Comparison of ENCODE assay signal across 25 cellular contexts in the genomic region with DNA sequence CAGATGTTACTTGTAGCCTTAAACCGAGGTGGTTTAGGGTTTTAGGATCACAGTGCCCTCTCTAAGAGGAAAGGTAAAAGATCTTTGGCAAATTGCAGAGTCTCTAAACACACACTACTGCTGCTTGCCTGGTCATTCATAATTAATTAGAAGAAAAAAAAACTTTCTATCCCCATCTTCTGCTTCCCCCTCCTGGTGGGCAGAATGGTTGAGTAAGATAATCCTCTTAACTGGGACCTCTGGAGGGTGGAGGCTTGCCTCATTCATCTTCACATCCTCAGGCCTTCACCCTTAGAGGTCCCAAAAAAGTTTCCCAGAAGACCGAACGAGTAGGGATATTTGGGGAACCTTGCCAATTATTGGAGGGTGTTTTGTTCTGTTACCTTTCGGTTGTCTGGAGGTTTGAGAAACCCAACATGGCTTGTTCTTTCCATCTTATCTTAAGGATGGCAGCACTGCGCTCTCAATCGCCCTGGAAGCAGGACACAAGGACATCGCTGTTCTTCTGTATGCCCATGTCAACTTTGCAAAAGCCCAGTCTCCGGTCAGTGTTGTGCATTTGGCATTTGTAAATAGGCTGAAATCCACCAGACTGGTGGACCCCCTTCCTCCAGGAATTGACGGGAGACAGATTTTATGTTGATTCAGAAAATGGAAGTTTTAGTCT.
DNase-seq lines count a peak whose midpoint lies in the region; ATAC-seq and TF ChIP-seq lines count a peak whose summit lies in the region.
"Had no signal": no experiment of that assay in that cellular context is flagged by ENCODE, and none has a peak within 500 bp of the region (broad histone marks: within the 10 kb centered on the region; RNA-seq: fewer than 3 reads in every experiment).

No MANE protein-coding gene starts in this region.

- WGBS in gastroesophageal sphincter (ENCODE audit: low coverage in 1 of 2), 2 donors = 88 to 93% methylated on average over 3 to 9 of the region's 9 CpGs
- 60 to 69% (median 67%) methylated on average over 9 of the region's 9 CpGs for WGBS in psoas muscle, 3 donors

- CTCF ChIA-PET in activated naive CD4-positive, alpha-beta T cell treated with anti-CD3 and anti-CD28 coated beads, Interleukin-2, amount 10 ng/mL, durations not matched to agents 7 days and 5 days (lab: Charles Lee) = no interaction called here

- H3K27me3 ChIP-seq in gastroesophageal sphincter (no peaks in the 10 kb centered on the region), psoas muscle (ENCODE audit: insufficient read depth in 3 of 3, low read length in 2 of 3) (no peaks in the 10 kb centered on the region)
- H3K27me3 ChIP-seq: brain microvascular endothelial cell, colonic mucosa, left lung, spleen had no signal

- no peak for TF ChIP-seq EP300 in gastroesophageal sphincter (IDR thresholded peaks at IDR 0.05)

- no peak for TF ChIP-seq POLR2A in gastroesophageal sphincter (IDR thresholded peaks at IDR 0.05)

- no peak for TF ChIP-seq CTCF in gastroesophageal sphincter (IDR thresholded peaks at IDR 0.05)
- TF ChIP-seq CTCF in psoas muscle (IDR thresholded peaks at IDR 0.05) = no peak

- H3K27me3 Mint-ChIP-seq in activated naive CD4-positive, alpha-beta T cell treated with anti-CD3 and anti-CD28 coated beads, Interleukin-2, amount 10 ng/mL, durations not matched to agents 7 days and 5 days = no peaks in the 10 kb centered on the region
- H3K27me3 Mint-ChIP-seq: activated naive CD8-positive, alpha-beta T cell treated with anti-CD3 and anti-CD28 coated beads, Interleukin-2, amount 10 ng/mL, durations not matched to agents 7 days and 5 days had no signal

- DNase-seq in left ventricle myocardium superior (no peak), Right ventricle myocardium superior (no peak), psoas muscle (no peak), UCSD-AML1 (lab: John Stamatoyannopoulos, UW; ENCODE audit: unreplicated experiment) (no peak)
- DNase-seq in activated naive CD4-positive, alpha-beta T cell treated with anti-CD3 and anti-CD28 coated beads, Interleukin-2, amount 10 ng/mL, durations not matched to agents 7 days and 5 days = no peak
- DNase-seq: activated B cell treated with CpG ODN at 0.5 μM for 24 hours; activated CD4-positive, alpha-beta T cell treated with anti-CD3 and anti-CD28 coated beads, Interleukin-2, amount 50 U/mL, for 4 hours; activated naive CD8-positive, alpha-beta T cell treated with anti-CD3 and anti-CD28 coated beads, Interleukin-2, amount 10 ng/mL, durations not matched to agents 7 days and 5 days; brain microvascular endothelial cell; colonic mucosa; IMR-90; left lung; midbrain; NCI-H1105 treated with DMSO at 0.1 percent for 48 hours; NCI-H446 treated with DMSO at 0.1 percent for 48 hours; nephron progenitor cell; posterior cingulate gyrus; SK-N-SH; spleen; stimulated activated CD4-positive, alpha-beta T cell treated with anti-CD3 and anti-CD28 coated beads, Interleukin-4, amount 100 ng/mL, for 1 hour; stimulated activated naive CD4-positive, alpha-beta T cell treated with Interleukin-2 at 50 U/mL for 16 hours had no signal

- H3K4me1 Mint-ChIP-seq in activated naive CD4-positive, alpha-beta T cell treated with anti-CD3 and anti-CD28 coated beads, Interleukin-2, amount 10 ng/mL, durations not matched to agents 7 days and 5 days = peaks cover 10% of the 10 kb centered on the region
- H3K4me1 Mint-ChIP-seq: activated B cell treated with CpG ODN at 0.5 μM for 24 hours had no signal

- no peak overlapping the region for H3K4me3 Mint-ChIP-seq in activated naive CD4-positive, alpha-beta T cell treated with anti-CD3 and anti-CD28 coated beads, Interleukin-2, amount 10 ng/mL, durations not matched to agents 7 days and 5 days
- H3K4me3 Mint-ChIP-seq: activated B cell treated with CpG ODN at 0.5 μM for 24 hours; activated naive CD8-positive, alpha-beta T cell treated with anti-CD3 and anti-CD28 coated beads, Interleukin-2, amount 10 ng/mL, durations not matched to agents 7 days and 5 days; nephron progenitor cell; T-helper 2 cell treated with Interferon-gamma antibody and Interleukin-4, amounts not matched to agents 5 μg/mL and 100 μg/mL, for 36 hours had no signal

- H3K36me3 ChIP-seq in gastroesophageal sphincter (peaks cover 0 to 85% of the 10 kb centered on the region in 2 donors), psoas muscle (ENCODE audit: insufficient read depth in 1 of 2, low read depth in 1 of 2) (peaks cover 6 to 67% of the 10 kb centered on the region in 2 donors)
- H3K36me3 ChIP-seq: colonic mucosa had no signal

- no peak overlapping the region for H3K4me3 ChIP-seq in gastroesophageal sphincter
- H3K4me3 ChIP-seq in psoas muscle = no peak overlapping the region
- H3K4me3 ChIP-seq: colonic mucosa, left lung, spleen had no signal

- no peak overlapping the region for H3K27ac Mint-ChIP-seq in activated naive CD4-positive, alpha-beta T cell treated with anti-CD3 and anti-CD28 coated beads, Interleukin-2, amount 10 ng/mL, durations not matched to agents 7 days and 5 days
- H3K27ac Mint-ChIP-seq: activated B cell treated with CpG ODN at 0.5 μM for 24 hours; activated naive CD8-positive, alpha-beta T cell treated with anti-CD3 and anti-CD28 coated beads, Interleukin-2, amount 10 ng/mL, durations not matched to agents 7 days and 5 days; nephron progenitor cell; T-helper 2 cell treated with Interferon-gamma antibody and Interleukin-4, amounts not matched to agents 5 μg/mL and 100 μg/mL, for 36 hours had no signal

- no peaks in the 10 kb centered on the region for H3K9me3 ChIP-seq in gastroesophageal sphincter
- H3K9me3 ChIP-seq in psoas muscle = no peaks in the 10 kb centered on the region
- H3K9me3 ChIP-seq: colonic mucosa, left lung, SK-N-SH, spleen had no signal

- ATAC-seq in left ventricle myocardium superior = peak; percentile 1
- no peak for ATAC-seq in Right ventricle myocardium superior (ENCODE audit: poor library complexity)
- ATAC-seq in gastroesophageal sphincter = no peak
- no peak for ATAC-seq in psoas muscle
- no peak for ATAC-seq in GM19467 (IDR thresholded peaks at IDR 0.05; ENCODE audit: unreplicated experiment)
- no peak for ATAC-seq in HG03095 (IDR thresholded peaks at IDR 0.05; ENCODE audit: unreplicated experiment)
- ATAC-seq: left lung had no signal

- H3K9me3 Mint-ChIP-seq in activated naive CD4-positive, alpha-beta T cell treated with anti-CD3 and anti-CD28 coated beads, Interleukin-2, amount 10 ng/mL, durations not matched to agents 7 days and 5 days = no peaks in the 10 kb centered on the region
- H3K9me3 Mint-ChIP-seq: activated B cell treated with CpG ODN at 0.5 μM for 24 hours; activated naive CD8-positive, alpha-beta T cell treated with anti-CD3 and anti-CD28 coated beads, Interleukin-2, amount 10 ng/mL, durations not matched to agents 7 days and 5 days; nephron progenitor cell; T-helper 2 cell treated with Interferon-gamma antibody and Interleukin-4, amounts not matched to agents 5 μg/mL and 100 μg/mL, for 36 hours had no signal

- H3K4me1 ChIP-seq in gastroesophageal sphincter (peaks cover 10 to 65% (median 23%) of the 10 kb centered on the region in 3 donors), psoas muscle (peaks cover 29% of the 10 kb centered on the region)
- H3K4me1 ChIP-seq: colonic mucosa had no signal

- peak overlapping the region; percentile 87 to 91 (median 88) for H3K27ac ChIP-seq in gastroesophageal sphincter
- peak overlapping the region; percentile 84 for H3K27ac ChIP-seq in psoas muscle
- H3K27ac ChIP-seq: brain microvascular endothelial cell, colonic mucosa, left lung, spleen had no signal

- intact Hi-C loops in left ventricle myocardium superior (cut with micrococcal nuclease) (no loop called here), Right ventricle myocardium superior (cut with DNase I) (no loop called here), psoas muscle (cut with DNase I) (loop anchor here in 1 of 2 donors (5.0 to 10.0 kb wide), 2 partner anchors 47 to 99 kb away; no protein-coding TSS in a partner anchor)

- peaks cover 22% of the 10 kb centered on the region for H3K36me3 Mint-ChIP-seq in activated naive CD4-positive, alpha-beta T cell treated with anti-CD3 and anti-CD28 coated beads, Interleukin-2, amount 10 ng/mL, durations not matched to agents 7 days and 5 days
- H3K36me3 Mint-ChIP-seq: activated naive CD8-positive, alpha-beta T cell treated with anti-CD3 and anti-CD28 coated beads, Interleukin-2, amount 10 ng/mL, durations not matched to agents 7 days and 5 days had no signal
